ENCODE assay signal across 1 cellular context in the genomic region with DNA sequence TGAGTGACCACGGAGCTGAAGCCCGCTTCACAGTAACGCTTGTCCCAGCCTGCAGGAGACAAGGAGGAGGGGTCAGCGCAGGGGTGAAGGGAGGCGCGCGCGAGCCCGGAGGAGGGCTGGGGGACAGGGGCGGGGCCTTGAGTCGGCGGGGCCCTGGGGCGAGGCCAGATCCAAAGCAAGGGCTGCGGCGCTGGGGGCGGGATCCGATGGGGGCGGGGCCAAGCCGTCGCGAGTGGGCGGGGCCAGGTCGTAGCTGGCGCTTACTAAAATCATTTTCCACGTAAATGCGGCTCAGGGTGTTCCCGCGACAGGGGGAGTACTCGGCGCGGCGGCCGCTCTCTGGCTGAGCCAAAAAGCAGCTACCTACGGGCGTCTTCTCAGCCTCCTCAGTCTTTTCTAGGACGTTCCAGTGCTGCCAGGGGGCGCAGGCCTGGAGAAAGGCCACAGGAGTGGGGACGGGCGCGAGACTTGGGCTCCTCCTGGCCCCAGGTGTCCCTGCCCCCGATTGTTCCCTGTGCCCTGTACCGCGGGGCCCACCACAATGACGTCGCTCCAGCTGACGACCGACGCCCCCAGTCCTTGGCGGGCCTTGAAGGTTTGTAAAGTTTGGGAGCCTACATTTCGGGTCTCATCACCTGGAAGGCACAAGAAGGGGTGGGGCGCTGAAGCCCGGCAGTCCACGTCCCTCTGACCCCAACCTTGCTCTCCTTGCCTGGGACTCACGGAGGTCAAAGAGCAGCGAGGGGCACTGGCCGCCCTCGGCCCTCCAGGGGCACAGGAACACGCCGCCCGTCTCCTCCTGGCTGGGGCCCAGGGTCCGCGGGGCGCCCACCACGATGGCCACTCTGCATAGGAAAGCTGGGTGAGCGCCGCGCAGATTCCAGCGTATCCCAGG.
TF ChIP-seq lines count a peak whose summit lies in the region.

No MANE protein-coding gene starts in this region.

TF ChIP-seq in H1, 55 proteins besides CTCF, POLR2A, EP300 and RAD21 (continued from another document):
- TF ChIP-seq E2F6 (IDR thresholded peaks at IDR 0.05) (no peak), MAX (IDR thresholded peaks at IDR 0.05) (no peak), PHF8 (conservative IDR thresholded peaks at IDR 0.05; ENCODE audit: low read depth, low read length) (0 out of 2 replicates have a peak, but pooled peaks have one; percentile 46)
TF ChIP-seq in H1: peak in this region for 6.
